In the genomic region with DNA sequence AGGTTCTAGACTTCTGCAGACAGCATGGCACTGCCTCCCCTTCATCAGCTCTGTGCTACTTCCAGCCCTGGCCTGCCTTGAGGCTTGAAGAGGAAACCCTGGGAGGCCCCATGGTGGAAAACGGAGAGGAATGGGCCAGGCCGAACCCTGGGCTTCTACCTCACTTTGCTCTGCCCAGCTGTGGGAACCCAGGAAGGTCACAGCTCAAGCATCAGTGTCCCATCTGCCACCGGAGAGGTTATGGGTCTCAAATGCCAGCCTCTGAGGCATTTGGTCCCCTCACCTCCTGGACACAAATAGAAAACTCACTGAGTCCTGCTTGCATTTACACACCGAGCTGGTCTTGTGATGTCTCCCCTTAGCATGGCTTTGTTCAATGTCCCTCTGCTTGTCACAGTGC, we compare ENCODE assay signal across 21 cellular contexts.
"Had no signal": no experiment of that assay in that cellular context is flagged by ENCODE, and none has a peak within 500 bp of the region (broad histone marks: within the 10 kb centered on the region; RNA-seq: fewer than 3 reads in every experiment).

No MANE protein-coding gene starts in this region.

- ATAC-seq: K562 had no signal

- H3K9me3 ChIP-seq: SJSA1 had no signal

- H3K9ac ChIP-seq: KMS-11 had no signal

- H3K4me1 Mint-ChIP-seq: IgD-negative memory B cell had no signal

- H3K4me3 Mint-ChIP-seq: IgD-negative memory B cell had no signal

- H3K36me3 ChIP-seq: SJSA1 had no signal

- DNase-seq: Kasumi-1, MM.1S, NCI-H1092 treated with DMSO at 0.1 percent for 48 hours, NCI-H1436, NCI-H2081 treated with DMSO at 0.1 percent for 48 hours, NCI-H2171, NCI-H226, NCI-H446, NCI-H524 treated with DMSO at 0.1 percent for 48 hours, NCI-H69, NCI-H774, Right ventricle myocardium superior, RPMI8226, SIG-M5, SW 1271 had no signal

- H3K4me2 ChIP-seq: KMS-11 had no signal

- H3K27me3 ChIP-seq: SJSA1 had no signal

- FAIRE-seq: K562, RCC 7860 had no signal

- H3K27ac ChIP-seq: KMS-11, SJSA1, SK-N-MC had no signal

- H3K4me3 ChIP-seq: K562, SJSA1, SK-N-MC had no signal

- H3K36me3 Mint-ChIP-seq: IgD-negative memory B cell had no signal
